In the genomic region with DNA sequence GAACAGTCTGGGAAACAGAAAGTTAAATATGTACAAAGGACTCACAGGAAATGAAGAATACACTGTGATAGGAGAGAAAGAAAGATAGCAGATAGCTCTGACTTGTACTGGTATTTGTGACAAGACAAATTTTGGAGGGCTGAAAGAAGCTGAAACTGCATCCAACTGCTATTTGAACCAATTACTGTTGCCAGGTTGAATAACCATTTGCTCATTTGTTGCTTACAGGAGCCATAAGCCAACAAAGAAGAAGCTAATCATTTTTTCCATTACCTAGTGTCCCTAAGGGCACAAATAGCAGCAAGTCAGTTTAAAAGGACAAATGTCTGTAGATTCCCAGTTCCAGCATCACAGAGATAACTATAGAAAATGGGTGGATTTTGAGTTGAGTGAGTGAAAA, we compare ENCODE assay signal across 5 cellular contexts.
"Had no signal": no experiment of that assay in that cellular context is flagged by ENCODE, and none has a peak within 500 bp of the region (broad histone marks: within the 10 kb centered on the region; RNA-seq: fewer than 3 reads in every experiment).

No MANE protein-coding gene starts in this region.

- H3K4me3 Mint-ChIP-seq: GM23338, H9 had no signal

- H3K4me3 ChIP-seq: GM23338, K562 had no signal

- H3K4me2 ChIP-seq: GM23338 had no signal

- DNase-seq: H9, HCEC 1CT, IMR-90 had no signal

- H3K27ac Mint-ChIP-seq: GM23338, H9 had no signal

- H3K4me1 Mint-ChIP-seq: GM23338, H9 had no signal

- H3K9me3 Mint-ChIP-seq: GM23338, H9 had no signal

- H2AFZ ChIP-seq: GM23338 had no signal

- ATAC-seq: GM23338, K562 had no signal
